Comparison of ENCODE assay signal across 9 cellular contexts in genomic region chr15:51077565-51078153, GRCh38. TPM values are rescaled to one million over a fixed set of nuclear protein-coding genes. Genes with fewer than 3 reads are reported as not detected.
DNase-seq lines count a peak whose midpoint lies in the region; ATAC-seq lines count a peak whose summit lies in the region.
"Had no signal": no experiment of that assay in that cellular context is flagged by ENCODE, and none has a peak within 500 bp of the region (broad histone marks: within the 10 kb centered on the region; RNA-seq: fewer than 3 reads in every experiment).

No MANE protein-coding gene starts in this region.

- H2BK12ac ChIP-seq in neuronal stem cell (ENCODE audit: low read length): no peak overlapping the region

- peak; percentile 57 for ATAC-seq in HG02981 (IDR thresholded peaks at IDR 0.05; ENCODE audit: unreplicated experiment)
- ATAC-seq: HCT116 had no signal

- H3K14ac ChIP-seq in neuronal stem cell (ENCODE audit: low read length): no peak overlapping the region

- H3K18ac ChIP-seq in neuronal stem cell (ENCODE audit: low read length): no peak overlapping the region

- peak overlapping the region; percentile 89 for H4K8ac ChIP-seq in neuronal stem cell (ENCODE audit: low read depth, low read length)

- H3K4ac ChIP-seq in neuronal stem cell (ENCODE audit: low read length): no peak overlapping the region

- no peak overlapping the region for H2AFZ ChIP-seq in neuronal stem cell (ENCODE audit: low read length)

- no peak overlapping the region for H2BK15ac ChIP-seq in neuronal stem cell (ENCODE audit: low read length)

- no peak overlapping the region for H3K23ac ChIP-seq in neuronal stem cell (ENCODE audit: low read depth, low read length, poor library complexity)

- H3K27ac ChIP-seq in neuronal stem cell (replicated peaks; ENCODE audit: low read length) (no peak overlapping the region), substantia nigra (ENCODE audit: low read depth, low read length, poor library complexity, severe bottlenecking) (no peak overlapping the region)

- peaks cover 3% of the 10 kb centered on the region for H3K79me1 ChIP-seq in neuronal stem cell (ENCODE audit: low read depth, low read length)

- WGBS in neuronal stem cell (ENCODE audit: extremely low coverage in 2 of 2, insufficient read length in 2 of 2, insufficient replicate concordance in 1 of 2), 2 donors: no CpG with 5 or more reads among the region's 19 CpGs

- H3K36me3 ChIP-seq in neuronal stem cell (replicated peaks in 1 of 2; ENCODE audit: control insufficient read depth in 2 of 2, insufficient read depth in 2 of 2, low read length in 2 of 2): no peaks in the 10 kb centered on the region

- peak overlapping the region in 1 of 2 donors; percentile 57 for H3K4me3 ChIP-seq in neuronal stem cell (ENCODE audit: low read length in 2 of 2)

- H2BK120ac ChIP-seq in neuronal stem cell (ENCODE audit: low read depth, low read length): no peak overlapping the region

- no peak overlapping the region for H4K91ac ChIP-seq in neuronal stem cell (ENCODE audit: low read depth, low read length, poor library complexity)

- no peaks in the 10 kb centered on the region for H3K9me3 ChIP-seq in neuronal stem cell (replicated peaks in 1 of 2; ENCODE audit: control insufficient read depth in 2 of 2, insufficient read depth in 1 of 2, low read depth in 1 of 2, low read length in 2 of 2)

- H3K4me2 ChIP-seq in neuronal stem cell (ENCODE audit: insufficient read depth, low read length, poor library complexity, severe bottlenecking): peak overlapping the region; percentile 23

- no peak overlapping the region for H2BK5ac ChIP-seq in neuronal stem cell (ENCODE audit: low read length)

- in situ Hi-C loops in KBM-7 (cut with MboI; ENCODE audit: low pct_unique_long_range_greater_than_20kb, low sequenced_read_pairs): no loop called here

- peaks cover 0 to 7% (median 0%) of the 10 kb centered on the region in 3 experiments for H3K27me3 ChIP-seq in neuronal stem cell (ENCODE audit: control insufficient read depth in 3 of 3, insufficient read depth in 3 of 3, low read depth in 1 of 3, low read length in 3 of 3)

- DNase-seq in CMK (ENCODE audit: low read depth) (peak; percentile 65), epidermal melanocyte (ENCODE audit: insufficient read length, low spot score) (peak; percentile 62), neuronal stem cell (ENCODE audit: low spot score) (peak; percentile 49), substantia nigra (lab: John Stamatoyannopoulos, UW) (peak in 34 of 49 donors; percentile 8 to 72 (median 34)), KBM-7 (no peak), NCI-H187 treated with DMSO at 0.1 percent for 48 hours (lab: John Stamatoyannopoulos, UW) (no peak)
- peak; percentile 23 to 61 for DNase-seq in activated CD4-positive, alpha-beta T cell treated with anti-CD3 and anti-CD28 coated beads for 24 hours (ENCODE audit: low read depth in 2 of 2)

- H3K9ac ChIP-seq in neuronal stem cell (ENCODE audit: low read depth, low read length, poor library complexity): no peak overlapping the region

- no peak overlapping the region for H2AK5ac ChIP-seq in neuronal stem cell (ENCODE audit: low read depth, low read length)

- peaks cover 0 to 5% of the 10 kb centered on the region in 2 donors for H3K4me1 ChIP-seq in neuronal stem cell (ENCODE audit: control insufficient read depth in 2 of 2, insufficient read depth in 1 of 2, low read depth in 1 of 2, low read length in 2 of 2)

RNA-seq across cellular contexts. Expression of gene TNFAIP8L3, which starts 17.0 kb away (rescaled TPM):
- not detected for polyA plus RNA-seq in neuronal stem cell (2013, experiment 1 of 2)
- not detected for polyA plus RNA-seq in neuronal stem cell (2013, experiment 2 of 2)

Comparison
In these comparisons a context has a peak if more than half of its experiments do, and no peak if none do; other contexts are left out.
1. DNase-seq: peak in CMK (single experiment), activated CD4-positive, alpha-beta T cell treated with anti-CD3 and anti-CD28 coated beads for 24 hours (2 of 2), epidermal melanocyte (single experiment), neuronal stem cell (single experiment) and substantia nigra (34 of 49); none in KBM-7 (single experiment) and NCI-H187 treated with DMSO at 0.1 percent for 48 hours (single experiment).